In genomic region chr13:110213461-110214074, GRCh38 we compare ENCODE assay signal across 18 cellular contexts.
"Had no signal": no experiment of that assay in that cellular context is flagged by ENCODE, and none has a peak within 500 bp of the region (broad histone marks: within the 10 kb centered on the region; RNA-seq: fewer than 3 reads in every experiment).

No MANE protein-coding gene starts in this region.

- H3K27me3 ChIP-seq: testis, upper lobe of right lung had no signal

- ATAC-seq: activated T-cell treated with anti-CD3 and anti-CD28 coated beads, Interleukin-2, amount 50 U/mL, for 72 hours; psoas muscle; right cardiac atrium; stimulated activated naive CD8-positive, alpha-beta T cell treated with anti-CD3 and anti-CD28 coated beads, Interleukin-15, amount 100 ng/mL, for 72 hours; T-cell; upper lobe of right lung had no signal

- DNase-seq: activated CD4-positive, alpha-beta T cell treated with anti-CD3 and anti-CD28 coated beads, Interleukin-2, amount 10 ng/mL, durations not matched to agents 7 days and 5 days; activated effector memory CD4-positive, alpha-beta T cell treated with anti-CD3 and anti-CD28 coated beads, Interleukin-2, amount 50 U/mL, for 16 hours; activated T-cell treated with anti-CD3 and anti-CD28 coated beads, Interleukin-2, amount 50 U/mL, for 72 hours; dermis blood vessel endothelial cell; effector memory CD4-positive, alpha-beta T cell; hippocampal formation; kidney glomerular epithelial cell; left ventricle myocardium inferior; mammary epithelial cell; psoas muscle; right cardiac atrium; stimulated activated naive CD8-positive, alpha-beta T cell treated with anti-CD3 and anti-CD28 coated beads, Interleukin-15, amount 100 ng/mL, for 72 hours; T-cell; T-helper 9 cell; testis; upper lobe of right lung had no signal

- H3K4me3 ChIP-seq: left ventricle myocardium inferior, psoas muscle, testis, upper lobe of right lung had no signal

- H3K9me3 ChIP-seq: left ventricle myocardium inferior, psoas muscle, testis, upper lobe of right lung had no signal

- FAIRE-seq: astrocyte, bronchial epithelial cell had no signal

- H3K27ac ChIP-seq: psoas muscle, testis, upper lobe of right lung had no signal
